Comparison of ENCODE assay signal across 27 cellular contexts in the genomic region with DNA sequence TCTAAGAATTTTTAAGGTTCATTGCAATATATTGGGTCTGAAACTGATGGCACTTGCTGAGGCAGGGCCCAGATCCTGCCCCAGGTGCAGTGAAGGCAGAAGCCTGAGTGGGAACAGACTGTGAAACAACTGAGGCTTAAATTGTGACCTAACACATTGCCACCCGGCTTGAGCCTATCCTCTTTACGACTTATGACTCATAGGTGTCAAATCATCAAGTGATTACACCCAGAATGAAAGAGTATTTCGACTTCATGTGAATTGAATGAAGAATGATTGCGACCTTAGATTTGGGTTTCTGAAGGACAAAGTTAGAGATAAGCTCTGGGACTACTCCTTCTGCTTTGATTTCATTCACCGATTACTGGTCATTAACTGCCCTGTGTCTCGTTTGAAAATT.
DNase-seq lines count a peak whose midpoint lies in the region; ATAC-seq and TF ChIP-seq lines count a peak whose summit lies in the region.
"Had no signal": no experiment of that assay in that cellular context is flagged by ENCODE, and none has a peak within 500 bp of the region (broad histone marks: within the 10 kb centered on the region; RNA-seq: fewer than 3 reads in every experiment).

No MANE protein-coding gene starts in this region.

- no peak overlapping the region for H2AFZ ChIP-seq in hepatocyte

- H3K27ac ChIP-seq in breast epithelium (no peak overlapping the region), hepatocyte (peak overlapping the region; percentile 73)
- H3K27ac ChIP-seq: upper lobe of left lung had no signal

- no peaks in the 10 kb centered on the region for H4K20me1 ChIP-seq in hepatocyte (ENCODE audit: insufficient read depth, poor library complexity, severe bottlenecking)

- intact Hi-C loops in MCF 10A (cut with micrococcal nuclease) (loop anchor here (10.0 kb wide), 1 partner anchor 78 kb away; no protein-coding TSS in a partner anchor), breast epithelium (cut with DNase I; ENCODE audit: low total_unique reads) (no loop called here)

- H3K4me1 ChIP-seq in breast epithelium (no peaks in the 10 kb centered on the region), hepatocyte (ENCODE audit: insufficient read depth) (peaks cover 5% of the 10 kb centered on the region)
- H3K4me1 ChIP-seq: upper lobe of left lung had no signal

- 63% methylated on average over 6 of the region's 6 CpGs for WGBS in hepatocyte (ENCODE audit: low lambda C conversion rate, missing lambda C conversion rate)

- H3K4me2 ChIP-seq in hepatocyte: no peak overlapping the region
- H3K4me2 ChIP-seq: smooth muscle cell had no signal

- H3K27me3 ChIP-seq in breast epithelium: no peaks in the 10 kb centered on the region
- no peaks in the 10 kb centered on the region for H3K27me3 ChIP-seq in hepatocyte
- H3K27me3 ChIP-seq: upper lobe of left lung had no signal

- H3K27me3 Mint-ChIP-seq in MCF 10A (ENCODE audit: insufficient read depth, unreplicated experiment): no peaks in the 10 kb centered on the region
- H3K27me3 Mint-ChIP-seq: activated B cell treated with CpG ODN at 0.5 μM for 24 hours had no signal

- H3K9me3 ChIP-seq in breast epithelium (no peaks in the 10 kb centered on the region), hepatocyte (ENCODE audit: low read depth) (no peaks in the 10 kb centered on the region)
- H3K9me3 ChIP-seq: upper lobe of left lung had no signal

- TF ChIP-seq CTCF in MCF 10A (IDR thresholded peaks at IDR 0.05; ENCODE audit: unreplicated experiment) (no peak), breast epithelium (IDR thresholded peaks at IDR 0.05) (no peak), hepatocyte (IDR thresholded peaks at IDR 0.05; ENCODE audit: poor library complexity) (no peak), GM20000 (IDR thresholded peaks at IDR 0.05; ENCODE audit: extremely low read depth, missing control alignments) (no peak)

- no peak overlapping the region for H3K27ac Mint-ChIP-seq in MCF 10A (ENCODE audit: low read depth, unreplicated experiment)
- H3K27ac Mint-ChIP-seq: activated B cell treated with CpG ODN at 0.5 μM for 24 hours; activated T-helper 1 cell treated with anti-CD3 and anti-CD28 coated beads, Interleukin-12 subunit alpha, Interleukin-12 subunit beta, Interleukin-2, Interleukin-4 antibody, amounts not matched to agents 30 ng/mL and 10 ng/mL and 1 ng/mL, durations not matched to agents 14 hours and 24 hours and 36 hours; dendritic cell treated with granulocyte-macrophage colony-stimulating factor and Interleukin-4, amounts not matched to agents 40 ng/mL and 50 ng/mL, for 4 days; HFFc6; stimulated activated effector memory CD8-positive, alpha-beta T cell treated with anti-CD3 and anti-CD28 coated beads, Interleukin-12 subunit alpha, Interleukin-12 subunit beta, amount 100 ng/mL, for 72 hours had no signal

- BruUV-seq in MCF 10A (replicated peaks; lab: Mats Ljungman, UMichigan): no TSS peak

- no peaks in the 10 kb centered on the region for H3K36me3 Mint-ChIP-seq in MCF 10A (ENCODE audit: insufficient read depth, unreplicated experiment)
- H3K36me3 Mint-ChIP-seq: stimulated activated effector memory CD8-positive, alpha-beta T cell treated with anti-CD3 and anti-CD28 coated beads, Interleukin-12 subunit alpha, Interleukin-12 subunit beta, amount 100 ng/mL, for 72 hours had no signal

- CTCF ChIA-PET in MCF 10A (lab: Yijun Ruan, JAX): interaction anchor here (0.6 to 1.2 kb wide), 2 partner anchors 10 to 220 kb away, joined by 3 to 5 read pairs; no protein-coding TSS in a partner anchor

- H3K36me3 ChIP-seq in breast epithelium (no peaks in the 10 kb centered on the region), hepatocyte (replicated peaks; ENCODE audit: insufficient read depth, low read depth) (no peaks in the 10 kb centered on the region)
- H3K36me3 ChIP-seq: upper lobe of left lung had no signal

- H3K4me1 Mint-ChIP-seq in MCF 10A (ENCODE audit: insufficient read depth, unreplicated experiment): peaks cover 18% of the 10 kb centered on the region
- H3K4me1 Mint-ChIP-seq: activated B cell treated with CpG ODN at 0.5 μM for 24 hours; stimulated activated effector memory CD8-positive, alpha-beta T cell treated with anti-CD3 and anti-CD28 coated beads, Interleukin-12 subunit alpha, Interleukin-12 subunit beta, amount 100 ng/mL, for 72 hours had no signal

- H3K9me3 Mint-ChIP-seq in MCF 10A (ENCODE audit: unreplicated experiment): no peaks in the 10 kb centered on the region
- H3K9me3 Mint-ChIP-seq: activated B cell treated with CpG ODN at 0.5 μM for 24 hours; activated T-helper 1 cell treated with anti-CD3 and anti-CD28 coated beads, Interleukin-12 subunit alpha, Interleukin-12 subunit beta, Interleukin-2, Interleukin-4 antibody, amounts not matched to agents 30 ng/mL and 10 ng/mL and 1 ng/mL, durations not matched to agents 14 hours and 24 hours and 36 hours; dendritic cell treated with granulocyte-macrophage colony-stimulating factor and Interleukin-4, amounts not matched to agents 40 ng/mL and 50 ng/mL, for 4 days; HFFc6 had no signal

- no peak for TF ChIP-seq POLR2A in breast epithelium (IDR thresholded peaks at IDR 0.05)

- no peaks in the 10 kb centered on the region for H3K9me2 ChIP-seq in hepatocyte (replicated peaks; ENCODE audit: insufficient read depth)

- H3K4me3 Mint-ChIP-seq in MCF 10A (ENCODE audit: unreplicated experiment): no peak overlapping the region
- H3K4me3 Mint-ChIP-seq: activated B cell treated with CpG ODN at 0.5 μM for 24 hours; activated T-helper 1 cell treated with anti-CD3 and anti-CD28 coated beads, Interleukin-12 subunit alpha, Interleukin-12 subunit beta, Interleukin-2, Interleukin-4 antibody, amounts not matched to agents 30 ng/mL and 10 ng/mL and 1 ng/mL, durations not matched to agents 14 hours and 24 hours and 36 hours; dendritic cell treated with granulocyte-macrophage colony-stimulating factor and Interleukin-4, amounts not matched to agents 40 ng/mL and 50 ng/mL, for 4 days; HFFc6; stimulated activated effector memory CD8-positive, alpha-beta T cell treated with anti-CD3 and anti-CD28 coated beads, Interleukin-12 subunit alpha, Interleukin-12 subunit beta, amount 100 ng/mL, for 72 hours had no signal

- DNase-seq in MCF 10A (ENCODE audit: unreplicated experiment) (peak; percentile 46), breast epithelium (ENCODE audit: low spot score in 2 of 2) (no peak), RKO (ENCODE audit: low spot score) (peak; percentile 36), hepatocyte (ENCODE audit: low spot score) (no peak), GM20000 (ENCODE audit: low spot score) (no peak), iPS-NIHi11 (ENCODE audit: low spot score) (no peak), activated gamma-delta T cell treated with Interleukin-2 at 50 U/mL for 16 hours (no peak)
- DNase-seq: activated B cell treated with CpG ODN at 0.5 μM for 24 hours; activated CD4-positive, alpha-beta T cell treated with anti-CD3 and anti-CD28 coated beads, Interleukin-2, amount 50 U/mL, for 4 hours; activated naive CD4-positive, alpha-beta T cell treated with anti-CD3 and anti-CD28 coated beads, Interleukin-2, amount 50 U/mL, for 16 hours; amygdala; DMS79; HFFc6; NCI-H1694; NCI-H2171 treated with DMSO at 0.1 percent for 48 hours; NCI-H526; SHP77 treated with DMSO at 0.1 percent for 48 hours; stimulated activated CD4-positive, alpha-beta T cell treated with anti-CD3 and anti-CD28 coated beads, Interleukin-2, amount 100 ng/mL, for 48 hours; substantia nigra; SW 1271; upper lobe of left lung had no signal

- POLR2A ChIA-PET in MCF 10A (lab: Yijun Ruan, JAX): interaction anchor here (0.7 to 1.1 kb wide), 2 partner anchors 19 to 314 kb away, joined by 3 to 4 read pairs; no protein-coding TSS in a partner anchor

- no peak for ATAC-seq in GM19324 (IDR thresholded peaks at IDR 0.05; ENCODE audit: low FRiP score, unreplicated experiment)
- ATAC-seq: stimulated activated effector memory CD8-positive, alpha-beta T cell treated with anti-CD3 and anti-CD28 coated beads, Interleukin-12 subunit alpha, Interleukin-12 subunit beta, amount 100 ng/mL, for 72 hours had no signal

- H3K4me3 ChIP-seq in breast epithelium (no peak overlapping the region), hepatocyte (no peak overlapping the region)
- H3K4me3 ChIP-seq: lung, smooth muscle cell, upper lobe of left lung had no signal

- no peaks in the 10 kb centered on the region for H3K79me2 ChIP-seq in hepatocyte

Comparison
In these comparisons a context has a peak if more than half of its experiments do, and no peak if none do; other contexts are left out.
1. DNase-seq: peak in MCF 10A (single experiment) and RKO (single experiment); none in breast epithelium (0 of 2), hepatocyte (single experiment), GM20000 (single experiment), iPS-NIHi11 (single experiment) and activated gamma-delta T cell treated with Interleukin-2 at 50 U/mL for 16 hours (single experiment).